In the genomic region with DNA sequence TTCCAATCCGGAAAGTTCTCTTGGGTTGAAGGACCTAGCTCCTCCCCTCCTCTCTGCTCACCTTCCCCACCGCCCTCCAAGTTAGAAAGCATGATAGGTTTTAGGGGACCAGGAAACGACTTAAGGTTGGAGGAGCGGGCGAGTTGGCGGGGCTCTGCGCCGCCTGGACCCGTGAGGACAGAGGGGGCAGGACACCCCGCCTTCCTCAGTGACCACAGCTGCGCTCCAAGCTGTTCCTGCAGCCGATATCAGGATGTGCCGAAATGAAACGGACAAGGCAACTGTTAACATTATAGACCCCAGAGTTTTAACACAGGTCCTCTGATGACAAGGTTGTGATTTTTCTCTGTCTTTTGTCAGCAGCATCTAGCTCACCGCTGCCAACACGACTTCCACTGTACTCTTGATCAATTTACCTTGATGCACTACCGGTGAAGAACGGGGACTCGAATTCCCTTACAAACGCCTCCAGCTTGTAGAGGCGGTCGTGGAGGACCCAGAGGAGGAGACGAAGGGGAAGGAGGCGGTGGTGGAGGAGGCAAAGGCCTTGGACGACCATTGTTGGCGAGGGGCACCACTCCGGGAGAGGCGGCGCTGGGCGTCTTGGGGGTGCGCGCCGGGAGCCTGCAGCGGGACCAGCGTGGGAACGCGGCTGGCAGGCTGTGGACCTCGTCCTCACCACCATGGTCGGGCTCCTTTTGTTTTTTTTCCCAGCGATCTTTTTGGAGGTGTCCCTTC, we compare ENCODE assay signal across 1 cellular context.
TF ChIP-seq lines count a peak whose summit lies in the region.

TSS of gene GRM1 (plus strand) at position 228 of the 738 bp plus-strand sequence. CDS start at position 684, 456 bp downstream.

TF ChIP-seq in IMR-90, 13 proteins besides CTCF, POLR2A, EP300 and RAD21 (continued from another document):
- TF ChIP-seq MAZ (IDR thresholded peaks at IDR 0.05; ENCODE audit: borderline replicate concordance, low read depth, low read length), result no peak
- no peak for TF ChIP-seq CHD1 (IDR thresholded peaks at IDR 0.05; ENCODE audit: low read depth, low read length)
- no peak for TF ChIP-seq RFX5 (IDR thresholded peaks at IDR 0.05; ENCODE audit: low read depth, low read length)
- TF ChIP-seq MXI1 (IDR thresholded peaks at IDR 0.05; ENCODE audit: borderline replicate concordance, low read depth, low read length), result no peak
- no peak for TF ChIP-seq FOS (IDR thresholded peaks at IDR 0.05; ENCODE audit: low read depth, low read length)
